In genomic region chr14:36657409-36658090, GRCh38 we compare ENCODE assay signal across 11 cellular contexts. TPM values are rescaled to one million over a fixed set of nuclear protein-coding genes. Genes with fewer than 3 reads are reported as not detected.
DNase-seq lines count a peak whose midpoint lies in the region; ATAC-seq and TF ChIP-seq lines count a peak whose summit lies in the region.
"Had no signal": no experiment of that assay in that cellular context is flagged by ENCODE, and none has a peak within 500 bp of the region (broad histone marks: within the 10 kb centered on the region; RNA-seq: fewer than 3 reads in every experiment).

No MANE protein-coding gene starts in this region.

- no peak overlapping the region for H3K27ac Mint-ChIP-seq in activated T-cell treated with anti-CD3 and anti-CD28 coated beads, Interleukin-2, amount 50 U/mL, for 72 hours

- no peak for TF ChIP-seq CTCF in astrocyte of the cerebellum (IDR thresholded peaks at IDR 0.05; ENCODE audit: low read depth, low read length, missing control alignments)
- TF ChIP-seq CTCF in tibial artery (IDR thresholded peaks at IDR 0.05), result no peak

- DNase-seq in activated T-cell treated with anti-CD3 and anti-CD28 coated beads, Interleukin-2, amount 50 U/mL, for 72 hours, result no peak
- DNase-seq in activated T-cell treated with anti-CD3 and anti-CD28 coated beads, Interleukin-2, amount 50 U/mL, for 4 hours, result no peak
- DNase-seq in astrocyte of the cerebellum (ENCODE audit: low read depth) (no peak), mesenchymal stem cell (peak; percentile 37), tibial artery (no peak)
- DNase-seq in central memory CD4-positive, alpha-beta T cell, result no peak
- DNase-seq: effector CD8-positive, alpha-beta T cell; KBM-7 had no signal

- H2BK120ac ChIP-seq in mesenchymal stem cell (ENCODE audit: low read depth, low read length), result no peak overlapping the region

- H2BK15ac ChIP-seq in mesenchymal stem cell (ENCODE audit: low read depth, poor library complexity, severe bottlenecking), result no peak overlapping the region

- H3K23ac ChIP-seq in mesenchymal stem cell (ENCODE audit: low read length in 2 of 2), result peak overlapping the region in 1 of 2 experiments; percentile 77

- H3K27me3 ChIP-seq in mesenchymal stem cell (ENCODE audit: control insufficient read depth in 1 of 2, insufficient read depth in 1 of 2, low read length in 2 of 2), result peaks cover 88 to 95% of the 10 kb centered on the region in 2 experiments
- H3K27me3 ChIP-seq in tibial artery, result peaks cover 22 to 100% of the 10 kb centered on the region in 2 donors

- no peak overlapping the region for H3K14ac ChIP-seq in mesenchymal stem cell (ENCODE audit: low read length in 2 of 2)

- H3K4me3 Mint-ChIP-seq in activated T-cell treated with anti-CD3 and anti-CD28 coated beads, Interleukin-2, amount 50 U/mL, for 72 hours, result peak overlapping the region; percentile 63 to 77
- no peak overlapping the region for H3K4me3 Mint-ChIP-seq in activated T-cell treated with anti-CD3 and anti-CD28 coated beads, Interleukin-2, amount 50 U/mL, for 4 hours

- intact Hi-C loops in tibial artery (cut with DNase I; ENCODE audit: low total_unique reads), result loop anchor here (10.0 kb wide), 1 partner anchor 287 kb away; no protein-coding TSS in a partner anchor

- no peak overlapping the region for H2AK5ac ChIP-seq in mesenchymal stem cell (ENCODE audit: low read length, severe bottlenecking)

- H3K27ac ChIP-seq in mesenchymal stem cell (ENCODE audit: low read length, poor library complexity, severe bottlenecking) (peak overlapping the region; percentile 30), tibial artery (no peak overlapping the region)

- ATAC-seq in activated T-cell treated with anti-CD3 and anti-CD28 coated beads, Interleukin-2, amount 50 U/mL, for 72 hours (replicated peaks in 1 of 2), result no peak
- no peak for ATAC-seq in activated T-cell treated with anti-CD3 and anti-CD28 coated beads, Interleukin-2, amount 50 U/mL, for 4 hours
- ATAC-seq in GM19467 (IDR thresholded peaks at IDR 0.05; ENCODE audit: unreplicated experiment) (no peak), HG03457 (IDR thresholded peaks at IDR 0.05; ENCODE audit: unreplicated experiment) (no peak)

- H3K4me3 ChIP-seq in astrocyte of the cerebellum (ENCODE audit: low read depth, low read length) (peak overlapping the region; percentile 13), mesenchymal stem cell (ENCODE audit: insufficient read depth in 1 of 2, low read depth in 1 of 2, low read length in 2 of 2) (peak overlapping the region; percentile 55 to 69), tibial artery (peak overlapping the region; percentile 17 to 37)

- no peak overlapping the region for H2AFZ ChIP-seq in mesenchymal stem cell (ENCODE audit: low read depth, low read length)

- no peak overlapping the region for H3K9ac ChIP-seq in mesenchymal stem cell (ENCODE audit: low read length)

- peaks cover 5 to 13% of the 10 kb centered on the region in 2 donors for H3K36me3 Mint-ChIP-seq in activated T-cell treated with anti-CD3 and anti-CD28 coated beads, Interleukin-2, amount 50 U/mL, for 72 hours (ENCODE audit: insufficient read depth in 2 of 2)
- no peaks in the 10 kb centered on the region for H3K36me3 Mint-ChIP-seq in activated T-cell treated with anti-CD3 and anti-CD28 coated beads, Interleukin-2, amount 50 U/mL, for 4 hours (ENCODE audit: insufficient read depth)

- H4K91ac ChIP-seq in mesenchymal stem cell (ENCODE audit: low read length), result no peak overlapping the region

- no peak overlapping the region for H3K4ac ChIP-seq in mesenchymal stem cell (ENCODE audit: low read depth in 1 of 2, low read length in 2 of 2)

- H3K4me1 ChIP-seq in mesenchymal stem cell (ENCODE audit: control insufficient read depth, insufficient read depth, low read depth, low read length), result peaks cover 46% of the 10 kb centered on the region
- peaks cover 0 to 63% (median 47%) of the 10 kb centered on the region in 4 donors for H3K4me1 ChIP-seq in tibial artery

- peaks cover 0 to 9% of the 10 kb centered on the region in 2 experiments for H3K36me3 ChIP-seq in mesenchymal stem cell (ENCODE audit: control insufficient read depth in 1 of 2, insufficient read depth in 2 of 2, low read depth in 1 of 2, low read length in 2 of 2)
- H3K36me3 ChIP-seq in tibial artery, result no peaks in the 10 kb centered on the region

- peaks cover 46% of the 10 kb centered on the region for H3K4me1 Mint-ChIP-seq in activated T-cell treated with anti-CD3 and anti-CD28 coated beads, Interleukin-2, amount 50 U/mL, for 72 hours (ENCODE audit: low read depth)
- peaks cover 44% of the 10 kb centered on the region for H3K4me1 Mint-ChIP-seq in activated T-cell treated with anti-CD3 and anti-CD28 coated beads, Interleukin-2, amount 50 U/mL, for 4 hours (ENCODE audit: low read depth)

- no peaks in the 10 kb centered on the region for H3K9me3 ChIP-seq in mesenchymal stem cell (ENCODE audit: control insufficient read depth, low read length)
- no peaks in the 10 kb centered on the region for H3K9me3 ChIP-seq in tibial artery

- H3K9me3 Mint-ChIP-seq in activated T-cell treated with anti-CD3 and anti-CD28 coated beads, Interleukin-2, amount 50 U/mL, for 72 hours, result no peaks in the 10 kb centered on the region
- no peaks in the 10 kb centered on the region for H3K9me3 Mint-ChIP-seq in activated T-cell treated with anti-CD3 and anti-CD28 coated beads, Interleukin-2, amount 50 U/mL, for 4 hours

- in situ Hi-C loops in astrocyte of the cerebellum (cut with HindIII; ENCODE audit: low sequenced_read_pairs), result no loop called here

- H2BK5ac ChIP-seq in mesenchymal stem cell (ENCODE audit: low read depth, low read length, poor library complexity, severe bottlenecking), result no peak overlapping the region

- H3K27me3 Mint-ChIP-seq in activated T-cell treated with anti-CD3 and anti-CD28 coated beads, Interleukin-2, amount 50 U/mL, for 72 hours (ENCODE audit: low read depth), result peaks cover 89% of the 10 kb centered on the region
- H3K27me3 Mint-ChIP-seq in activated T-cell treated with anti-CD3 and anti-CD28 coated beads, Interleukin-2, amount 50 U/mL, for 4 hours (ENCODE audit: low read depth), result peaks cover 97% of the 10 kb centered on the region

- H2BK12ac ChIP-seq in mesenchymal stem cell (ENCODE audit: low read length in 2 of 2), result no peak overlapping the region

- no peaks in the 10 kb centered on the region for H3K79me1 ChIP-seq in mesenchymal stem cell (replicated peaks; ENCODE audit: low read length, poor library complexity, severe bottlenecking)

- under 1% methylated on average over 48 of the region's 53 CpGs for WGBS in mesenchymal stem cell

- H4K8ac ChIP-seq in mesenchymal stem cell (ENCODE audit: low read length), result no peak overlapping the region

- peak overlapping the region; percentile 90 for H3K4me2 ChIP-seq in mesenchymal stem cell (ENCODE audit: low read length, poor library complexity, severe bottlenecking)

- no peak overlapping the region for H3K18ac ChIP-seq in mesenchymal stem cell (ENCODE audit: low read depth in 1 of 2, low read length in 2 of 2)

RNA-seq across cellular contexts. Expression of gene PAX9, which starts 4.1 kb away (rescaled TPM):
- under 1 TPM in 1 of 2 donors, not detected in 1; 0.23 TPM for total RNA-seq in activated T-cell treated with anti-CD3 and anti-CD28 coated beads, Interleukin-2, amount 50 U/mL, for 72 hours
- under 1 TPM in 1 of 3 donors, not detected in 2; 0.08 TPM for total RNA-seq in activated T-cell treated with anti-CD3 and anti-CD28 coated beads, Interleukin-2, amount 50 U/mL, for 4 hours
- 0.91 TPM for polyA plus RNA-seq in mesenchymal stem cell (2013, experiment 1 of 2)
- polyA plus RNA-seq in mesenchymal stem cell (2013, experiment 2 of 2), result 0.92 TPM
- total RNA-seq: mesenteric fat pad had no signal
